ENCODE assay signal across 29 cellular contexts in the genomic region with DNA sequence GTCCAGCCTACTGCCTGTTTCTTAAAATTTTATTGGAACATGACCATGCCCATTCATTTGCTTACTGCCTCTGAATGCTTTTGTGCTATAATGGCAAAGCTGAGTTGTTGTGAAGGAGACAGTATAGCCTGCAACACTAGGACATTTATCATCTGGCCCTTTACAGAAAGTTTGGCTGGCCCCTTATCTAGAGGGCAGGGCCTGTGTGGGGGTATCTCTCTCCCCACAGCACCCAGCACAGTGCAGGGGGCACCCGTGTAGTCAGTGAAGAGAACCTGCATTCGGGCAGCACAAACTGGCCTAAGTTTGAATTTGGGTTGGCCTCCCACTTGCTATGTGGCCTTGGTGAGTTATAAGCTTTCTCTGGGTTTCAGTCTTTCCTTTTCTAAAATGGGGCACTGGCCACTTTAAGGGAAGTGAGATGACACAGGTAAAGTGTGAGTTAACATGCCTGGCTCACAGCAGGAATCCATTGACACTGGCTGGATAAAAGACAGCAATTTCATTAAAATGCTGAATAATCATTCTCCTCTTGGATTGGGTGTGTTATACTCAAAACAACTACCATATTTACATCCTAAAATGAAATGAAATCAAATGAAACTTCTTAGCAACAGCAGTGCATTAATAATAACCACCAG. TPM values are rescaled to one million over a fixed set of nuclear protein-coding genes. Genes with fewer than 3 reads are reported as not detected.
DNase-seq lines count a peak whose midpoint lies in the region; ATAC-seq and TF ChIP-seq lines count a peak whose summit lies in the region.
"Had no signal": no experiment of that assay in that cellular context is flagged by ENCODE, and none has a peak within 500 bp of the region (broad histone marks: within the 10 kb centered on the region; RNA-seq: fewer than 3 reads in every experiment).

No MANE protein-coding gene starts in this region.

- no peak for ATAC-seq in GM23338
- ATAC-seq in stimulated activated naive CD8-positive, alpha-beta T cell treated with anti-CD3 and anti-CD28 coated beads, Interleukin-15, Interleukin-2, amounts not matched to agents 100 U/mL and 50 U/mL, for 24 hours: no peak
- ATAC-seq: gastroesophageal sphincter, left cardiac atrium, mucosa of descending colon, T-cell had no signal

- H3K36me3 Mint-ChIP-seq in GM23338 (ENCODE audit: low read depth): peaks cover 11% of the 10 kb centered on the region
- H3K36me3 Mint-ChIP-seq: natural killer cell had no signal

- peak overlapping the region; percentile 28; the same call in 1 of the 3 replicates for H3K4me3 Mint-ChIP-seq in GM23338
- H3K4me3 Mint-ChIP-seq: activated naive CD8-positive, alpha-beta T cell treated with anti-CD3 and anti-CD28 coated beads for 36 hours; activated T-cell treated with anti-CD3 and anti-CD28 coated beads, Interleukin-2, amount 50 U/mL, for 24 hours; natural killer cell; T-cell had no signal

- H2AFZ ChIP-seq in GM23338 (no peak overlapping the region), Loucy (ENCODE audit: low read length) (no peak overlapping the region)
- H2AFZ ChIP-seq: hepatocyte had no signal

- WGBS in esophagus muscularis mucosa: 65% methylated on average over 2 of the region's 2 CpGs

- H3K27me3 Mint-ChIP-seq in GM23338 (ENCODE audit: insufficient read depth, low read depth, poor library complexity): peaks cover 14% of the 10 kb centered on the region
- H3K27me3 Mint-ChIP-seq: activated naive CD8-positive, alpha-beta T cell treated with anti-CD3 and anti-CD28 coated beads for 36 hours; activated T-cell treated with anti-CD3 and anti-CD28 coated beads, Interleukin-2, amount 50 U/mL, for 24 hours; T-cell had no signal

- no peaks in the 10 kb centered on the region for H3K9me2 ChIP-seq in GM23338 (ENCODE audit: insufficient read depth)
- no peaks in the 10 kb centered on the region for H3K9me2 ChIP-seq in Loucy (replicated peaks; ENCODE audit: low read depth, low read length)

- H3K27ac Mint-ChIP-seq in GM23338: peak overlapping the region; percentile 77
- H3K27ac Mint-ChIP-seq: activated naive CD8-positive, alpha-beta T cell treated with anti-CD3 and anti-CD28 coated beads for 36 hours; activated T-cell treated with anti-CD3 and anti-CD28 coated beads, Interleukin-2, amount 50 U/mL, for 24 hours; T-cell had no signal

- intact Hi-C loops in esophagus muscularis mucosa (cut with DNase I): no loop called here

- TF ChIP-seq EP300 in esophagus muscularis mucosa (IDR thresholded peaks at IDR 0.05): no peak

- H3K4me1 ChIP-seq in GM23338 (ENCODE audit: insufficient read depth) (peaks cover 90% of the 10 kb centered on the region), Loucy (ENCODE audit: insufficient read depth, low read length, poor library complexity, severe bottlenecking) (peaks cover 65% of the 10 kb centered on the region), iPS-18a (ENCODE audit: control insufficient read depth, low read depth, low read length) (peaks cover 54% of the 10 kb centered on the region), esophagus muscularis mucosa (peaks cover under 1 to 11% (median 6%) of the 10 kb centered on the region in 4 donors)

- H4K20me1 ChIP-seq in GM23338 (replicated peaks; ENCODE audit: insufficient read depth) (peaks cover 31% of the 10 kb centered on the region), Loucy (ENCODE audit: insufficient read depth, low read length, poor library complexity, severe bottlenecking) (peaks cover 32% of the 10 kb centered on the region)

- DNase-seq in GM23338 (ENCODE audit: low spot score) (no peak), esophagus muscularis mucosa (ENCODE audit: extremely low spot score) (no peak)
- no peak for DNase-seq in stimulated activated naive CD8-positive, alpha-beta T cell treated with anti-CD3 and anti-CD28 coated beads, Interleukin-15, Interleukin-2, amounts not matched to agents 100 U/mL and 50 U/mL, for 24 hours
- DNase-seq: activated effector memory CD4-positive, alpha-beta T cell treated with anti-CD3 and anti-CD28 coated beads, Interleukin-2, amount 50 U/mL, for 16 hours; activated naive CD8-positive, alpha-beta T cell treated with anti-CD3 and anti-CD28 coated beads for 36 hours; activated T-cell treated with anti-CD3 and anti-CD28 coated beads, Interleukin-2, amount 50 U/mL, for 24 hours; anterior cingulate cortex; left cardiac atrium; mucosa of descending colon; natural killer cell; NCI-H187; NCI-H2171; stimulated activated CD4-positive, alpha-beta T cell treated with anti-CD3 and anti-CD28 coated beads, Interleukin-15, amount 100 ng/mL, for 24 hours; stimulated activated CD4-positive, alpha-beta T cell treated with anti-CD3 and anti-CD28 coated beads, Interleukin-4, amount 100 ng/mL, for 4 hours; T-cell; trophoblast cell had no signal

- H3K27me3 ChIP-seq in GM23338 (ENCODE audit: insufficient read depth): no peaks in the 10 kb centered on the region
- H3K27me3 ChIP-seq in Loucy (ENCODE audit: insufficient read depth, low read length, poor library complexity, severe bottlenecking): no peaks in the 10 kb centered on the region
- no peaks in the 10 kb centered on the region for H3K27me3 ChIP-seq in iPS-18a (ENCODE audit: control insufficient read depth, insufficient read depth, low read length)
- no peaks in the 10 kb centered on the region for H3K27me3 ChIP-seq in esophagus muscularis mucosa
- H3K27me3 ChIP-seq: BLaER1 treated with 17β-estradiol and CSF1 and Interleukin-3, amounts not matched to agents 10 nM and 100 nM; breast epithelium; gastroesophageal sphincter; hepatocyte; SJSA1 had no signal

- H3K27ac ChIP-seq in GM23338 (ENCODE audit: low read depth): peak overlapping the region; percentile 8; the same call in 1 of the 2 replicates
- H3K27ac ChIP-seq in iPS-18a (ENCODE audit: low read length): peak overlapping the region; percentile 2
- no peak overlapping the region for H3K27ac ChIP-seq in esophagus muscularis mucosa (replicated peaks in 1 of 4)
- H3K27ac ChIP-seq: BLaER1 treated with 17β-estradiol and CSF1 and Interleukin-3, amounts not matched to agents 10 nM and 100 nM; breast epithelium; gastroesophageal sphincter; hepatocyte; RWPE1; SJSA1 had no signal

- H3K4me1 Mint-ChIP-seq in GM23338: peaks cover 81% of the 10 kb centered on the region

- peak overlapping the region; percentile 2; the same call in 1 of the 2 replicates for H3K4me3 ChIP-seq in GM23338
- no peak overlapping the region for H3K4me3 ChIP-seq in Loucy (ENCODE audit: low read length, poor library complexity, severe bottlenecking)
- no peak overlapping the region for H3K4me3 ChIP-seq in iPS-18a (ENCODE audit: low read length)
- no peak overlapping the region for H3K4me3 ChIP-seq in esophagus muscularis mucosa
- H3K4me3 ChIP-seq: BLaER1 treated with 17β-estradiol and CSF1 and Interleukin-3, amounts not matched to agents 10 nM and 100 nM; breast epithelium; gastroesophageal sphincter; HAP-1; hepatocyte; lung; mucosa of descending colon; SJSA1 had no signal

- H3K9ac ChIP-seq in Loucy (ENCODE audit: low read depth, low read length, poor library complexity, severe bottlenecking) (peak overlapping the region; percentile 2), iPS-18a (ENCODE audit: low read length) (no peak overlapping the region)
- H3K9ac ChIP-seq: BLaER1 treated with 17β-estradiol and CSF1 and Interleukin-3, amounts not matched to agents 10 nM and 100 nM had no signal

- no peaks in the 10 kb centered on the region for H3K36me3 ChIP-seq in GM23338 (ENCODE audit: insufficient read depth)
- H3K36me3 ChIP-seq in Loucy (ENCODE audit: insufficient read depth, low read length): no peaks in the 10 kb centered on the region; the same call in 1 of the 2 replicates
- H3K36me3 ChIP-seq in iPS-18a (ENCODE audit: control insufficient read depth, low read depth, low read length): no peaks in the 10 kb centered on the region
- no peaks in the 10 kb centered on the region for H3K36me3 ChIP-seq in esophagus muscularis mucosa
- H3K36me3 ChIP-seq: breast epithelium, gastroesophageal sphincter, HAP-1, SJSA1 had no signal

- TF ChIP-seq POLR2A in esophagus muscularis mucosa (IDR thresholded peaks at IDR 0.05; ENCODE audit: low read depth): no peak

- TF ChIP-seq CTCF in GM23338 (conservative IDR thresholded peaks at IDR 0.05; ENCODE audit: low read depth in 2 of 2) (no peak), Loucy (conservative IDR thresholded peaks at IDR 0.05; ENCODE audit: low read length) (no peak), esophagus muscularis mucosa (IDR thresholded peaks at IDR 0.05) (no peak)

- H3K79me2 ChIP-seq in GM23338 (replicated peaks; ENCODE audit: insufficient read depth) (peaks cover 90% of the 10 kb centered on the region), Loucy (ENCODE audit: insufficient read depth, low read length) (peaks cover 95% of the 10 kb centered on the region)

- H3K9me3 Mint-ChIP-seq in GM23338: no peaks in the 10 kb centered on the region
- H3K9me3 Mint-ChIP-seq: activated naive CD8-positive, alpha-beta T cell treated with anti-CD3 and anti-CD28 coated beads for 36 hours; activated T-cell treated with anti-CD3 and anti-CD28 coated beads, Interleukin-2, amount 50 U/mL, for 24 hours; natural killer cell; T-cell had no signal

- H3K4me2 ChIP-seq in GM23338: peak overlapping the region; percentile 50
- H3K4me2 ChIP-seq in Loucy (ENCODE audit: low read depth, low read length, poor library complexity, severe bottlenecking): peak overlapping the region; percentile 63
- H3K4me2 ChIP-seq: hepatocyte had no signal

- peaks cover 18% of the 10 kb centered on the region for H3F3A ChIP-seq in GM23338 (replicated peaks; ENCODE audit: low read depth)
- H3F3A ChIP-seq in Loucy (ENCODE audit: low read depth): no peaks in the 10 kb centered on the region

- H3K9me3 ChIP-seq in Loucy (ENCODE audit: insufficient read depth, low read depth, low read length): no peaks in the 10 kb centered on the region
- H3K9me3 ChIP-seq in iPS-18a (ENCODE audit: control insufficient read depth, low read depth, low read length): no peaks in the 10 kb centered on the region
- no peaks in the 10 kb centered on the region for H3K9me3 ChIP-seq in esophagus muscularis mucosa
- H3K9me3 ChIP-seq: BLaER1 treated with 17β-estradiol and CSF1 and Interleukin-3, amounts not matched to agents 10 nM and 100 nM; breast epithelium; gastroesophageal sphincter; HAP-1; mucosa of descending colon; SJSA1 had no signal

TF ChIP-seq in GM23338, 12 proteins besides CTCF, POLR2A, EP300 and RAD21 (continues in another document):
- no peak for TF ChIP-seq ZNF114 (CRISPR knock-in tag; IDR thresholded peaks at IDR 0.05)
- no peak for TF ChIP-seq ZNF331 (CRISPR knock-in tag; IDR thresholded peaks at IDR 0.05; ENCODE audit: low read depth)
- TF ChIP-seq NANOG (IDR thresholded peaks at IDR 0.05; ENCODE audit: borderline replicate concordance): no peak

RNA-seq across cellular contexts. Expression of a gene that starts 12.1 kb away (rescaled TPM):
- total RNA-seq in GM23338 (2014; rRNA removed; shearing (Covaris generic)): 73.7 and 79.4 TPM in 2 replicates
- polyA plus RNA-seq in GM23338 (2016; fragmentation: Nextera tagmentation; extraction: Ambion mirVana): 30.4 and 30.9 TPM in 2 replicates
- total RNA-seq in esophagus muscularis mucosa: 10 to 100 TPM; 14.1 to 21.7 (median 19.0) TPM

RNA-seq across cellular contexts. Expression of a gene that starts 26.6 kb away (rescaled TPM):
- 0.28 and 1.3 TPM in 2 replicates for total RNA-seq in GM23338 (2014; rRNA removed; shearing (Covaris generic))
- 0.73 and 1.0 TPM in 2 replicates for polyA plus RNA-seq in GM23338 (2016; fragmentation: Nextera tagmentation; extraction: Ambion mirVana)
- total RNA-seq in esophagus muscularis mucosa: not detected
- total RNA-seq: breast epithelium, endothelial cell of umbilical vein, gastroesophageal sphincter, hepatocyte, left cardiac atrium, mucosa of descending colon, NCI-H460, omental fat pad, SJSA1, T-cell had no signal
- polyA plus RNA-seq: endothelial cell of umbilical vein, hepatocyte had no signal

RNA-seq across cellular contexts. Expression of a gene that starts 56.4 kb away (rescaled TPM):
- 3.2 and 7.4 TPM in 2 replicates for total RNA-seq in GM23338 (2014; rRNA removed; shearing (Covaris generic))
- polyA plus RNA-seq in GM23338 (2016; fragmentation: Nextera tagmentation; extraction: Ambion mirVana): 0.63 and 1.3 TPM in 2 replicates
- 10 to 100 TPM; 10.8 to 33.8 (median 16.5) TPM for total RNA-seq in esophagus muscularis mucosa

Comparison
In these comparisons a context has a peak if more than half of its experiments do, and no peak if none do; other contexts are left out.
1. H3K27ac ChIP-seq: peak in GM23338 (single experiment) and iPS-18a (single experiment); none in esophagus muscularis mucosa (0 of 4).